ENCODE assay signal across 20 cellular contexts in genomic region chr15:24899367-24899766, GRCh38.
"Had no signal": no experiment of that assay in that cellular context is flagged by ENCODE, and none has a peak within 500 bp of the region (broad histone marks: within the 10 kb centered on the region; RNA-seq: fewer than 3 reads in every experiment).

No MANE protein-coding gene starts in this region.

- H3K4me1 ChIP-seq: adrenal gland, esophagus squamous epithelium, lower lobe of right lung, prostate gland, right atrium auricular region, tibial nerve, uterus had no signal

- H3K4me1 Mint-ChIP-seq: activated CD4-positive, alpha-beta T cell treated with anti-CD3 and anti-CD28 coated beads, Interleukin-2, amount 10 ng/mL, durations not matched to agents 7 days and 5 days had no signal

- H3K27me3 Mint-ChIP-seq: activated CD4-positive, alpha-beta T cell treated with anti-CD3 and anti-CD28 coated beads, Interleukin-2, amount 10 ng/mL, durations not matched to agents 7 days and 5 days; stimulated activated naive CD8-positive, alpha-beta T cell treated with anti-CD3 and anti-CD28 coated beads, Interleukin-15, Interleukin-2, amounts not matched to agents 100 ng/mL and 50 ng/mL, for 24 hours had no signal

- H3K27ac Mint-ChIP-seq: activated CD4-positive, alpha-beta T cell treated with anti-CD3 and anti-CD28 coated beads, Interleukin-2, amount 10 ng/mL, durations not matched to agents 7 days and 5 days; activated naive CD4-positive, alpha-beta T cell treated with anti-CD3 and anti-CD28 coated beads, Interleukin-2, amount 50 U/mL, for 72 hours; stimulated activated naive CD8-positive, alpha-beta T cell treated with anti-CD3 and anti-CD28 coated beads, Interleukin-15, Interleukin-2, amounts not matched to agents 100 ng/mL and 50 ng/mL, for 24 hours had no signal

- H3K27ac ChIP-seq: adrenal gland, esophagus squamous epithelium, lower lobe of right lung, prostate gland, right atrium auricular region, tibial nerve, uterus had no signal

- H3K4me3 ChIP-seq: adrenal gland, esophagus squamous epithelium, lower lobe of right lung, prostate gland, right atrium auricular region, tibial nerve, uterus had no signal

- H3K36me3 ChIP-seq: adrenal gland, esophagus squamous epithelium, lower lobe of right lung, prostate gland, right atrium auricular region, tibial nerve, uterus had no signal

- DNase-seq: activated CD4-positive, alpha-beta T cell treated with anti-CD3 and anti-CD28 coated beads, Interleukin-2, amount 10 ng/mL, durations not matched to agents 7 days and 5 days; activated CD8-positive, alpha-beta memory T cell treated with anti-CD3 and anti-CD28 coated beads for 24 hours; activated CD8-positive, alpha-beta memory T cell treated with anti-CD3 and anti-CD28 coated beads, Interleukin-2, amount 50 U/mL, for 48 hours; activated effector memory CD4-positive, alpha-beta T cell treated with anti-CD3 and anti-CD28 coated beads, Interleukin-2, amount 50 U/mL, for 16 hours; activated T-cell treated with anti-CD3 and anti-CD28 coated beads, Interleukin-2, amount 50 U/mL, for 48 hours; adrenal gland; dermis blood vessel endothelial cell; effector memory CD4-positive, alpha-beta T cell; esophagus squamous epithelium; left colon; lower lobe of right lung; T-helper 1 cell; T-helper 9 cell; uterus had no signal

- H3K27me3 ChIP-seq: adrenal gland, esophagus squamous epithelium, right atrium auricular region, tibial nerve, uterus had no signal

- H3K4me3 Mint-ChIP-seq: activated CD4-positive, alpha-beta T cell treated with anti-CD3 and anti-CD28 coated beads, Interleukin-2, amount 10 ng/mL, durations not matched to agents 7 days and 5 days; neural crest cell; stimulated activated naive CD8-positive, alpha-beta T cell treated with anti-CD3 and anti-CD28 coated beads, Interleukin-15, Interleukin-2, amounts not matched to agents 100 ng/mL and 50 ng/mL, for 24 hours had no signal

- H3K9me3 ChIP-seq: adrenal gland, prostate gland, right atrium auricular region, uterus had no signal
